6 cellular contexts compared by ENCODE assay signal in genomic region chr5:42036379-42036778, GRCh38.
"Had no signal": no experiment of that assay in that cellular context is flagged by ENCODE, and none has a peak within 500 bp of the region (broad histone marks: within the 10 kb centered on the region; RNA-seq: fewer than 3 reads in every experiment).

No MANE protein-coding gene starts in this region.

- H3K36me3 Mint-ChIP-seq: IgD-negative memory B cell had no signal

- H3K4me3 Mint-ChIP-seq: IgD-negative memory B cell had no signal

- H3K27ac ChIP-seq: HL-60 had no signal

- H3K4me1 Mint-ChIP-seq: IgD-negative memory B cell had no signal

- H3K27ac Mint-ChIP-seq: IgD-negative memory B cell had no signal

- H3K4me3 ChIP-seq: K562 had no signal

- DNase-seq: IMR-90, KBM-7 had no signal

- ATAC-seq: HepG2, K562 had no signal

- H3K9me3 Mint-ChIP-seq: IgD-negative memory B cell had no signal
